1 cellular context compared by ENCODE assay signal in genomic region chr7:148702876-148703670, GRCh38.
TF ChIP-seq lines count a peak whose summit lies in the region.

No MANE protein-coding gene starts in this region.

TF ChIP-seq in IMR-90, 13 proteins besides CTCF, POLR2A, EP300 and RAD21:
- TF ChIP-seq MAZ (IDR thresholded peaks at IDR 0.05; ENCODE audit: borderline replicate concordance, low read depth, low read length) (no peak), FOS (IDR thresholded peaks at IDR 0.05; ENCODE audit: low read depth, low read length) (no peak), CEBPB (IDR thresholded peaks at IDR 0.05; ENCODE audit: low read depth, low read length) (no peak), NFE2L2 (IDR thresholded peaks at IDR 0.05; ENCODE audit: low read depth, low read length) (no peak), RFX5 (IDR thresholded peaks at IDR 0.05; ENCODE audit: low read depth, low read length) (no peak), SMC3 (IDR thresholded peaks at IDR 0.05; ENCODE audit: low read depth, low read length) (no peak), MAFK (IDR thresholded peaks at IDR 0.05; ENCODE audit: low read depth, low read length) (no peak), BHLHE40 (IDR thresholded peaks at IDR 0.05; ENCODE audit: low read depth, low read length) (no peak), CHD1 (IDR thresholded peaks at IDR 0.05; ENCODE audit: low read depth, low read length) (no peak), MXI1 (IDR thresholded peaks at IDR 0.05; ENCODE audit: borderline replicate concordance, low read depth, low read length) (no peak), RCOR1 (IDR thresholded peaks at IDR 0.05; ENCODE audit: insufficient replicate concordance, low read length) (no peak)
- TF ChIP-seq, protein P1, sequence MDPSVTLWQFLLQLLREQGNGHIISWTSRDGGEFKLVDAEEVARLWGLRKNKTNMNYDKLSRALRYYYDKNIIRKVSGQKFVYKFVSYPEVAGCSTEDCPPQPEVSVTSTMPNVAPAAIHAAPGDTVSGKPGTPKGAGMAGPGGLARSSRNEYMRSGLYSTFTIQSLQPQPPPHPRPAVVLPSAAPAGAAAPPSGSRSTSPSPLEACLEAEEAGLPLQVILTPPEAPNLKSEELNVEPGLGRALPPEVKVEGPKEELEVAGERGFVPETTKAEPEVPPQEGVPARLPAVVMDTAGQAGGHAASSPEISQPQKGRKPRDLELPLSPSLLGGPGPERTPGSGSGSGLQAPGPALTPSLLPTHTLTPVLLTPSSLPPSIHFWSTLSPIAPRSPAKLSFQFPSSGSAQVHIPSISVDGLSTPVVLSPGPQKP (IDR thresholded peaks at IDR 0.05; ENCODE audit: borderline replicate concordance, low read depth, low read length), result no peak
- TF ChIP-seq, protein P2, sequence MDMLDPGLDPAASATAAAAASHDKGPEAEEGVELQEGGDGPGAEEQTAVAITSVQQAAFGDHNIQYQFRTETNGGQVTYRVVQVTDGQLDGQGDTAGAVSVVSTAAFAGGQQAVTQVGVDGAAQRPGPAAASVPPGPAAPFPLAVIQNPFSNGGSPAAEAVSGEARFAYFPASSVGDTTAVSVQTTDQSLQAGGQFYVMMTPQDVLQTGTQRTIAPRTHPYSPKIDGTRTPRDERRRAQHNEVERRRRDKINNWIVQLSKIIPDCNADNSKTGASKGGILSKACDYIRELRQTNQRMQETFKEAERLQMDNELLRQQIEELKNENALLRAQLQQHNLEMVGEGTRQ (IDR thresholded peaks at IDR 0.05; ENCODE audit: low read depth, low read length), result no peak
